1 cellular context compared by ENCODE assay signal in the genomic region with DNA sequence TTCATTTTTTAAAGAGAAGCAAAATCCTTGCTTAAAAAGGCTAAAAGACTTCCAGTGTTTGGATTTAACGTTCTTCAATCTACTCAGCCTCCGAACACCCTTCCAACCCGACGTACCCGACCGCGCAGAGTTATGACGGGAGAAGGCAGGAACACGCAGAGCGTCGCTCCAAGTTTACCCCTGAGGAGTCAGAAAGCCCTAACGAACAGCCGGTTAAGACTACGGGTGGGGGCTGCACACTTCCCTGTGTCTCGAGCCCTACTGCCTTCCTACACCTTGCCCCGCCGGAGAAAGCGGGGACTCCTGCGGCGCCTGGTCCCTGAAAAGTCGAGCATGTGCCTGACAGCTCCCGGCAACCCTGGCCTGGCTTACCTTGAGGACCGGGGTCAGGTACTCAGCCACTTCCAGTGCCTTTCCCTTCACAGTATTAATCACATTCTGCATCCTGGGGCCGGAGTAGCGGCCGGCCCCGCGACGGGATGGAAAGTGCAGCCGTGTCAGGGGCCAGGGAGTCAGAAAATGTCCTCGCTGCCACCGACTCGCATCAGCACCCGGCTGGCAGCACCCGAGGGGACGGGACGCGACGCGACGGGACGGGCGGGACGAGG.
TF ChIP-seq lines count a peak whose summit lies in the region.

No MANE protein-coding gene starts in this region.

TF ChIP-seq in IMR-90, 13 proteins besides CTCF, POLR2A, EP300 and RAD21:
- TF ChIP-seq MAFK (IDR thresholded peaks at IDR 0.05; ENCODE audit: low read depth, low read length), result no peak
- TF ChIP-seq, protein P1, sequence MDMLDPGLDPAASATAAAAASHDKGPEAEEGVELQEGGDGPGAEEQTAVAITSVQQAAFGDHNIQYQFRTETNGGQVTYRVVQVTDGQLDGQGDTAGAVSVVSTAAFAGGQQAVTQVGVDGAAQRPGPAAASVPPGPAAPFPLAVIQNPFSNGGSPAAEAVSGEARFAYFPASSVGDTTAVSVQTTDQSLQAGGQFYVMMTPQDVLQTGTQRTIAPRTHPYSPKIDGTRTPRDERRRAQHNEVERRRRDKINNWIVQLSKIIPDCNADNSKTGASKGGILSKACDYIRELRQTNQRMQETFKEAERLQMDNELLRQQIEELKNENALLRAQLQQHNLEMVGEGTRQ (IDR thresholded peaks at IDR 0.05; ENCODE audit: low read depth, low read length), result no peak
- TF ChIP-seq FOS (IDR thresholded peaks at IDR 0.05; ENCODE audit: low read depth, low read length), result no peak
- TF ChIP-seq NFE2L2 (IDR thresholded peaks at IDR 0.05; ENCODE audit: low read depth, low read length), result no peak
- TF ChIP-seq, protein P2, sequence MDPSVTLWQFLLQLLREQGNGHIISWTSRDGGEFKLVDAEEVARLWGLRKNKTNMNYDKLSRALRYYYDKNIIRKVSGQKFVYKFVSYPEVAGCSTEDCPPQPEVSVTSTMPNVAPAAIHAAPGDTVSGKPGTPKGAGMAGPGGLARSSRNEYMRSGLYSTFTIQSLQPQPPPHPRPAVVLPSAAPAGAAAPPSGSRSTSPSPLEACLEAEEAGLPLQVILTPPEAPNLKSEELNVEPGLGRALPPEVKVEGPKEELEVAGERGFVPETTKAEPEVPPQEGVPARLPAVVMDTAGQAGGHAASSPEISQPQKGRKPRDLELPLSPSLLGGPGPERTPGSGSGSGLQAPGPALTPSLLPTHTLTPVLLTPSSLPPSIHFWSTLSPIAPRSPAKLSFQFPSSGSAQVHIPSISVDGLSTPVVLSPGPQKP (IDR thresholded peaks at IDR 0.05; ENCODE audit: borderline replicate concordance, low read depth, low read length), result no peak
- TF ChIP-seq CHD1 (IDR thresholded peaks at IDR 0.05; ENCODE audit: low read depth, low read length), result no peak
- no peak for TF ChIP-seq MAZ (IDR thresholded peaks at IDR 0.05; ENCODE audit: borderline replicate concordance, low read depth, low read length)
- no peak for TF ChIP-seq RFX5 (IDR thresholded peaks at IDR 0.05; ENCODE audit: low read depth, low read length)
